27 cellular contexts compared by ENCODE assay signal in genomic region chr17:19017804-19018599, GRCh38. TPM values are rescaled to one million over a fixed set of nuclear protein-coding genes. Genes with fewer than 3 reads are reported as not detected.
DNase-seq lines count a peak whose midpoint lies in the region; ATAC-seq, FAIRE-seq and TF ChIP-seq lines count a peak whose summit lies in the region.
"Had no signal": no experiment of that assay in that cellular context is flagged by ENCODE, and none has a peak within 500 bp of the region (broad histone marks: within the 10 kb centered on the region; RNA-seq: fewer than 3 reads in every experiment).

No MANE protein-coding gene starts in this region.

- no peaks in the 10 kb centered on the region for H3K9me3 Mint-ChIP-seq in activated naive CD4-positive, alpha-beta T cell treated with anti-CD3 and anti-CD28 coated beads for 36 hours
- H3K9me3 Mint-ChIP-seq: activated CD4-positive, alpha-beta T cell treated with anti-CD3 and anti-CD28 coated beads, Interleukin-2, amount 10 ng/mL, durations not matched to agents 24 days and 14 days; naive B cell had no signal

- H3K9me1 ChIP-seq in K562 (ENCODE audit: control insufficient read depth, insufficient read depth, low read length), result no peaks in the 10 kb centered on the region

- no peak for TF ChIP-seq POLR2A in right lobe of liver (IDR thresholded peaks at IDR 0.05)
- no peak for TF ChIP-seq POLR2A in HepG2 (IDR thresholded peaks at IDR 0.05; ENCODE audit: insufficient read depth in 1 of 2, low read depth in 2 of 2, low read length in 2 of 2)
- no peak for TF ChIP-seq POLR2A in K562 (conservative IDR thresholded peaks at IDR 0.05)

- H3K27ac ChIP-seq in right lobe of liver, result no peak overlapping the region
- no peak overlapping the region for H3K27ac ChIP-seq in HepG2 (ENCODE audit: extremely low read length, insufficient read depth, low read length)
- H3K27ac ChIP-seq in K562 (ENCODE audit: extremely low read depth, low read depth, low read length), result no peak overlapping the region
- H3K27ac ChIP-seq in aorta (ENCODE audit: low read depth in 1 of 2, low read length in 2 of 2), result no peak overlapping the region
- H3K27ac ChIP-seq: colonic mucosa, epithelial cell of prostate had no signal

- POLR2A ChIA-PET in HepG2 (lab: Yijun Ruan, JAX) (interaction anchor here (1.9 kb wide), 1 partner anchor 12 kb away, joined by 11 read pairs; no protein-coding TSS in a partner anchor), K562 (lab: Yijun Ruan, JAX) (interaction anchor here (0.6 to 0.7 kb wide), 2 partner anchors 13 to 54 kb away, joined by 3 to 4 read pairs; partner anchors contain the start of gene FAM83G)

- H3K36me3 Mint-ChIP-seq in activated naive CD4-positive, alpha-beta T cell treated with anti-CD3 and anti-CD28 coated beads for 36 hours (ENCODE audit: low read depth), result peaks cover 3% of the 10 kb centered on the region
- H3K36me3 Mint-ChIP-seq: naive B cell had no signal

- FAIRE-seq in HepG2 (lab: Jason Lieb, UNC) (no peak), K562 (lab: Jason Lieb, UNC) (no peak)
- FAIRE-seq: bronchial epithelial cell, H54 had no signal

- TF ChIP-seq CTCF in right lobe of liver (IDR thresholded peaks at IDR 0.05), result no peak
- no peak for TF ChIP-seq CTCF in HepG2 (CRISPR knock-in tag; IDR thresholded peaks at IDR 0.05)
- TF ChIP-seq CTCF in K562 (IDR thresholded peaks at IDR 0.05 in 2 of 3, conservative IDR thresholded peaks at IDR 0.05 in 1 of 3; ENCODE audit: insufficient read depth in 2 of 3, low read depth in 1 of 3, low read length in 3 of 3), result no peak
- TF ChIP-seq CTCF in mucosa of descending colon (IDR thresholded peaks at IDR 0.05), result no peak

- H4K20me1 ChIP-seq in HepG2 (ENCODE audit: insufficient read depth, low read length) (no peaks in the 10 kb centered on the region), K562 (replicated peaks; ENCODE audit: control insufficient read depth, insufficient read depth, low read length) (no peaks in the 10 kb centered on the region)

- no peak overlapping the region for H3K4me3 ChIP-seq in right lobe of liver
- H3K4me3 ChIP-seq in HepG2 (replicated peaks in 1 of 3; ENCODE audit: insufficient read depth in 1 of 3, low read depth in 2 of 3, low read length in 3 of 3), result no peak overlapping the region; a peak in 1 of 6 replicates
- no peak overlapping the region for H3K4me3 ChIP-seq in K562
- H3K4me3 ChIP-seq in mucosa of descending colon, result no peak overlapping the region
- no peak overlapping the region for H3K4me3 ChIP-seq in aorta (ENCODE audit: low read length in 2 of 2)
- H3K4me3 ChIP-seq: colonic mucosa had no signal

- H3K79me2 ChIP-seq in HepG2 (ENCODE audit: insufficient read depth, low read length) (no peaks in the 10 kb centered on the region), K562 (ENCODE audit: control insufficient read depth, insufficient read depth, low read length) (no peaks in the 10 kb centered on the region)

- H3K27me3 Mint-ChIP-seq in activated naive CD4-positive, alpha-beta T cell treated with anti-CD3 and anti-CD28 coated beads for 36 hours (ENCODE audit: low read depth), result no peaks in the 10 kb centered on the region
- H3K27me3 Mint-ChIP-seq: activated CD4-positive, alpha-beta T cell treated with anti-CD3 and anti-CD28 coated beads, Interleukin-2, amount 10 ng/mL, durations not matched to agents 24 days and 14 days had no signal

- TF ChIP-seq EP300 in HepG2 (IDR thresholded peaks at IDR 0.05; ENCODE audit: low read depth in 2 of 2, low read length in 2 of 2) (no peak), HepG2 (CRISPR knock-in tag; IDR thresholded peaks at IDR 0.05; ENCODE audit: borderline replicate concordance) (no peak), K562 (IDR thresholded peaks at IDR 0.05; ENCODE audit: low read length) (no peak)

- CTCF ChIA-PET in HepG2 (lab: Yijun Ruan, JAX; ENCODE audit: low intra/inter-chr PET ratio, low total read pairs) (no interaction called here), K562 (lab: Yijun Ruan, JAX; ENCODE audit: low intra/inter-chr PET ratio) (no interaction called here)
- CTCF ChIA-PET in activated naive CD4-positive, alpha-beta T cell treated with anti-CD3 and anti-CD28 coated beads for 36 hours (lab: Charles Lee), result interaction anchor here (0.6 to 6.7 kb wide), 2 partner anchors 11 to 58 kb away, joined by 3 to 32 read pairs; no protein-coding TSS in a partner anchor

- peak in 2 of 3 donors; percentile 17 to 49 for DNase-seq in right lobe of liver
- DNase-seq in HepG2 (ENCODE audit: low spot score), result no peak
- no peak for DNase-seq in K562 (ENCODE audit: extremely low read depth in 1 of 4, low spot score in 3 of 4)
- peak; percentile 51 to 61 (median 53) for DNase-seq in mucosa of descending colon
- peak; percentile 24 to 56 for DNase-seq in aorta
- no peak for DNase-seq in HK-2 (ENCODE audit: unreplicated experiment)
- DNase-seq in activated naive CD4-positive, alpha-beta T cell treated with anti-CD3 and anti-CD28 coated beads for 36 hours, result no peak
- DNase-seq: ACHN; activated CD4-positive, alpha-beta T cell treated with anti-CD3 and anti-CD28 coated beads, Interleukin-2, amount 10 ng/mL, durations not matched to agents 24 days and 14 days; activated naive CD4-positive, alpha-beta T cell treated with Interleukin-2 at 50 U/mL for 16 hours; colonic mucosa; COR-L47; DMS53; effector CD8-positive, alpha-beta T cell; naive B cell; NCI-H1694 treated with DMSO at 0.1 percent for 48 hours; NCI-H510A treated with DMSO at 0.1 percent for 48 hours; PC-3; retina; SHP77 treated with DMSO at 0.1 percent for 48 hours; stimulated activated CD4-positive, alpha-beta T cell treated with anti-CD3 and anti-CD28 coated beads, Interleukin-2, amount 100 ng/mL, for 48 hours; substantia nigra had no signal

- ATAC-seq in right lobe of liver (peak in 1 of 4 donors; percentile 8), HepG2 (no peak), K562 (no peak), mucosa of descending colon (peak; percentile 65), aorta (ENCODE audit: low FRiP score) (no peak), GM18868 (IDR thresholded peaks at IDR 0.05; ENCODE audit: unreplicated experiment) (no peak)
- ATAC-seq: PC-3 had no signal

- TF ChIP-seq RAD21 in HepG2 (CRISPR knock-in tag; IDR thresholded peaks at IDR 0.05) (no peak), K562 (CRISPR knock-in tag; conservative IDR thresholded peaks at IDR 0.05 in 1 of 2, IDR thresholded peaks at IDR 0.05 in 1 of 2) (no peak)

- WGBS in right lobe of liver (ENCODE audit: insufficient coverage, low coverage, low lambda C conversion rate, missing lambda C conversion rate), result 100% methylated on average over 1 of the region's 16 CpGs
- 47% methylated on average over 8 of the region's 16 CpGs for WGBS in HepG2 (ENCODE audit: low lambda C conversion rate)
- WGBS in K562 (ENCODE audit: insufficient coverage, low coverage, missing lambda C conversion rate), result 41% methylated on average over 5 of the region's 16 CpGs
- WGBS in aorta, 2 donors, result 92% methylated on average over 16 of the region's 16 CpGs

- peaks cover 10% of the 10 kb centered on the region for H3K4me1 Mint-ChIP-seq in activated naive CD4-positive, alpha-beta T cell treated with anti-CD3 and anti-CD28 coated beads for 36 hours (ENCODE audit: low read depth)
- H3K4me1 Mint-ChIP-seq: activated CD4-positive, alpha-beta T cell treated with anti-CD3 and anti-CD28 coated beads, Interleukin-2, amount 10 ng/mL, durations not matched to agents 24 days and 14 days had no signal

- H3K27me3 ChIP-seq in right lobe of liver (no peaks in the 10 kb centered on the region), HepG2 (ENCODE audit: control insufficient read depth in 1 of 2, insufficient read depth in 2 of 2, low read length in 2 of 2) (peaks cover 6 to 32% of the 10 kb centered on the region in 2 experiments; a peak in 3 of 5 replicates), K562 (ENCODE audit: control insufficient read depth in 2 of 2, insufficient read depth in 2 of 2, low read length in 2 of 2) (no peaks in the 10 kb centered on the region), aorta (ENCODE audit: control insufficient read depth in 1 of 2, insufficient read depth in 2 of 2, low read length in 1 of 2) (no peaks in the 10 kb centered on the region)
- H3K27me3 ChIP-seq: colonic mucosa had no signal

- no peak overlapping the region for H3K27ac Mint-ChIP-seq in activated naive CD4-positive, alpha-beta T cell treated with anti-CD3 and anti-CD28 coated beads for 36 hours
- H3K27ac Mint-ChIP-seq: activated CD4-positive, alpha-beta T cell treated with anti-CD3 and anti-CD28 coated beads, Interleukin-2, amount 10 ng/mL, durations not matched to agents 24 days and 14 days had no signal

- H3K36me3 ChIP-seq in right lobe of liver (no peaks in the 10 kb centered on the region), HepG2 (replicated peaks in 1 of 2; ENCODE audit: control insufficient read depth in 1 of 2, insufficient read depth in 2 of 2, low read length in 2 of 2) (no peaks in the 10 kb centered on the region), K562 (ENCODE audit: control insufficient read depth, insufficient read depth, low read length) (no peaks in the 10 kb centered on the region), mucosa of descending colon (ENCODE audit: low read depth) (no peaks in the 10 kb centered on the region), aorta (ENCODE audit: control insufficient read depth in 1 of 2, insufficient read depth in 2 of 2, low read length in 1 of 2) (no peaks in the 10 kb centered on the region)
- H3K36me3 ChIP-seq: colonic mucosa had no signal

- H3K4me1 ChIP-seq in right lobe of liver, result no peaks in the 10 kb centered on the region
- peaks cover 65% of the 10 kb centered on the region for H3K4me1 ChIP-seq in HepG2 (ENCODE audit: insufficient read depth, low read length)
- H3K4me1 ChIP-seq in K562 (replicated peaks in 1 of 2; ENCODE audit: control insufficient read depth in 2 of 2, insufficient read depth in 2 of 2, low read length in 2 of 2), result peaks cover 9 to 41% of the 10 kb centered on the region in 2 experiments; a peak in 4 of 5 replicates
- no peaks in the 10 kb centered on the region for H3K4me1 ChIP-seq in mucosa of descending colon (ENCODE audit: low read depth)
- no peaks in the 10 kb centered on the region for H3K4me1 ChIP-seq in aorta (ENCODE audit: control insufficient read depth in 1 of 2, insufficient read depth in 2 of 2, low read length in 2 of 2)

- in situ Hi-C loops in HepG2 (cut with HindIII; ENCODE audit: extremely low pct_ligation_motif_present, low pct_unique_long_range_greater_than_20kb) (no loop called here), K562 (cut with MboI) (loop anchor here (5.0 kb wide), 1 partner anchor 41 kb away; no protein-coding TSS in a partner anchor)

- H3K4me2 ChIP-seq in HepG2 (ENCODE audit: low read depth, low read length), result no peak overlapping the region
- H3K4me2 ChIP-seq in K562 (ENCODE audit: insufficient read depth, low read length), result no peak overlapping the region

- no peak overlapping the region for H3K4me3 Mint-ChIP-seq in activated naive CD4-positive, alpha-beta T cell treated with anti-CD3 and anti-CD28 coated beads for 36 hours
- H3K4me3 Mint-ChIP-seq: activated CD4-positive, alpha-beta T cell treated with anti-CD3 and anti-CD28 coated beads, Interleukin-2, amount 10 ng/mL, durations not matched to agents 24 days and 14 days had no signal

- intact Hi-C loops in right lobe of liver (cut with DNase I) (no loop called here), HepG2 (cut with micrococcal nuclease; ENCODE audit: unreplicated experiment) (no loop called here), K562 (cut with micrococcal nuclease) (no loop called here), mucosa of descending colon (cut with DNase I, micrococcal nuclease) (no loop called here), aorta (cut with DNase I) (no loop called here)
- intact Hi-C loops in activated naive CD4-positive, alpha-beta T cell treated with anti-CD3 and anti-CD28 coated beads for 36 hours (cut with micrococcal nuclease), result no loop called here

- H3K9ac ChIP-seq in HepG2 (ENCODE audit: insufficient read depth, low read depth, low read length) (no peak overlapping the region), K562 (ENCODE audit: insufficient read depth in 1 of 2, low read depth in 2 of 2, low read length in 2 of 2) (no peak overlapping the region; a peak in 1 of 4 replicates)

- no TSS peak for BruUV-seq in HepG2 (replicated peaks; lab: Mats Ljungman, UMichigan)
- BruUV-seq in K562 (replicated peaks; lab: Mats Ljungman, UMichigan), result no TSS peak

- H2AFZ ChIP-seq in HepG2 (ENCODE audit: low read length) (no peak overlapping the region), K562 (ENCODE audit: low read depth, low read length) (no peak overlapping the region)

- no peaks in the 10 kb centered on the region for H3K9me3 ChIP-seq in right lobe of liver
- H3K9me3 ChIP-seq in HepG2 (ENCODE audit: low read length), result no peaks in the 10 kb centered on the region
- H3K9me3 ChIP-seq in K562 (replicated peaks; ENCODE audit: control insufficient read depth, insufficient read depth, low read depth, low read length), result no peaks in the 10 kb centered on the region
- H3K9me3 ChIP-seq in mucosa of descending colon, result no peaks in the 10 kb centered on the region
- H3K9me3 ChIP-seq in aorta (ENCODE audit: control insufficient read depth, low read length), result no peaks in the 10 kb centered on the region
- H3K9me3 ChIP-seq: colonic mucosa had no signal

RNA-seq across cellular contexts. Expression of gene FAM83G, which starts 13.4 kb away (rescaled TPM):
- total RNA-seq in right lobe of liver (10 to 100 TPM; 10.1 to 41.7 (median 21.5) TPM), HepG2 (2016; rRNA removed; fragmentation: Illumina TruSeq; extraction: Trizol) (14.0 and 18.6 TPM in 2 replicates), K562 (2014; rRNA removed) (7.6 and 12.9 TPM in 2 replicates), K562 (2014; rRNA removed; fragmentation: Illumina TruSeq; extraction: Trizol) (1.9 and 2.3 TPM in 2 replicates), K562 (2015; rRNA removed; fragmentation: Illumina TruSeq; extraction: Trizol) (4.2 and 5.6 TPM in 2 replicates), K562 (2021) (9.1 and 10.3 TPM in 2 replicates), mucosa of descending colon (10 to 100 TPM; 18.9 to 40.4 (median 29.1) TPM), aorta (10 to 100 TPM in 1 of 2 donors, 1 to 10 TPM in 1; 7.1 to 12.9 TPM)
- 3.1 and 3.2 TPM in 2 replicates for total RNA-seq in HepG2 (2016; cell fraction: cytosol; rRNA removed; fragmentation: Illumina TruSeq; extraction: Trizol; ENCODE audit: low read depth)
- 11.3 and 19.1 TPM in 2 replicates for total RNA-seq in HepG2 (2016; cell fraction: insoluble cytoplasmic fraction; rRNA removed; fragmentation: Illumina TruSeq; extraction: Trizol)
- 8.0 and 8.1 TPM in 2 replicates for total RNA-seq in HepG2 (2016; cell fraction: membrane; rRNA removed; fragmentation: Illumina TruSeq; extraction: Trizol)
- 19.9 and 21.9 TPM in 2 replicates for total RNA-seq in HepG2 (2016; cell fraction: nucleus; rRNA removed; fragmentation: Illumina TruSeq; extraction: Trizol)
- polyA plus RNA-seq in HepG2 (2011; rRNA removed) (13.7 and 21.2 TPM in 2 replicates), K562 (2011; rRNA removed) (3.4 and 4.2 TPM in 2 replicates), K562 (2014; fragmentation: Illumina TruSeq; extraction: Trizol) (4.8 and 6.5 TPM in 2 replicates), K562 (2014; fragmentation: Nextera tagmentation; extraction: Ambion mirVana) (under 1 TPM in 1 of 2 experiments, not detected in 1; 0.04 TPM), K562 (2014; rRNA removed) (5.5 and 5.7 TPM in 2 replicates), aorta (1 to 10 TPM; 2.5 to 3.4 TPM)
- 9.8 and 12.5 TPM in 2 replicates for polyA plus RNA-seq in HepG2 (2011; cell fraction: cytosol; rRNA removed)
- polyA plus RNA-seq in HepG2 (2011; cell fraction: nucleus; rRNA removed), result 62.7 and 63.6 TPM in 2 replicates
- 9.6 and 14.4 TPM in 2 replicates for polyA plus RNA-seq in HepG2 (2012)
- polyA plus RNA-seq in HepG2 (2016; cell fraction: cytosol; fragmentation: Illumina TruSeq; extraction: Trizol; ENCODE audit: low read depth), result 1.4 and 1.5 TPM in 2 replicates
- 10.4 and 12.3 TPM in 2 replicates for polyA plus RNA-seq in HepG2 (2016; cell fraction: insoluble cytoplasmic fraction; fragmentation: Illumina TruSeq; extraction: Trizol; ENCODE audit: low read depth)
- 4.1 and 4.4 TPM in 2 replicates for polyA plus RNA-seq in HepG2 (2016; cell fraction: membrane; fragmentation: Illumina TruSeq; extraction: Trizol; ENCODE audit: low read depth)
- polyA plus RNA-seq in HepG2 (2016; cell fraction: nucleus; fragmentation: Illumina TruSeq; extraction: Trizol; ENCODE audit: insufficient read depth, low read depth), result 43.0 and 45.0 TPM in 2 replicates
- polyA minus RNA-seq in HepG2 (2011; rRNA and poly(A)+ RNA removed; ENCODE audit: low replicate concordance), result 18.2 and 34.3 TPM in 2 replicates
- 14.7 and 14.9 TPM in 2 replicates for polyA minus RNA-seq in HepG2 (2011; cell fraction: cytosol; rRNA and poly(A)+ RNA removed)
- 24.2 and 25.2 TPM in 2 replicates for polyA minus RNA-seq in HepG2 (2011; cell fraction: nucleus; rRNA and poly(A)+ RNA removed)
- total RNA-seq in K562 (2011; cell fraction: chromatin; rRNA removed; ENCODE audit: low replicate concordance), result 8.8 and 26.9 TPM in 2 replicates
- total RNA-seq in K562 (2011; cell fraction: nucleolus; rRNA removed), result 22.8 and 25.7 TPM in 2 replicates
- 11.5 and 13.5 TPM in 2 replicates for total RNA-seq in K562 (2011; cell fraction: nucleoplasm; rRNA removed)
- polyA plus RNA-seq in K562 (2011; cell fraction: cytosol; rRNA removed), result 3.5 and 6.6 TPM in 2 replicates
- polyA plus RNA-seq in K562 (2011; cell fraction: nucleus; rRNA removed), result 9.7 and 20.5 TPM in 2 replicates
- 4.2 and 5.3 TPM in 2 replicates for polyA plus RNA-seq in K562 (2012)
- polyA minus RNA-seq in K562 (2011; rRNA and poly(A)+ RNA removed), result 3.2 and 4.8 TPM in 2 replicates
- polyA minus RNA-seq in K562 (2011; cell fraction: cytosol; rRNA and poly(A)+ RNA removed), result 5.2 and 5.4 TPM in 2 replicates
- polyA minus RNA-seq in K562 (2011; cell fraction: nucleus; rRNA and poly(A)+ RNA removed), result 7.1 and 7.9 TPM in 2 replicates
- total RNA-seq in activated naive CD4-positive, alpha-beta T cell treated with anti-CD3 and anti-CD28 coated beads for 36 hours, result 10 to 100 TPM; 10.6 TPM

RNA-seq across cellular contexts. Expression of gene GRAP, which starts 28.8 kb away (rescaled TPM):
- total RNA-seq in right lobe of liver (1 to 10 TPM; 2.6 to 6.1 (median 4.2) TPM), HepG2 (2016; rRNA removed; fragmentation: Illumina TruSeq; extraction: Trizol) (0.77 and 0.90 TPM in 2 replicates), K562 (2014; rRNA removed) (not detected in 2 replicates), K562 (2014; rRNA removed; fragmentation: Illumina TruSeq; extraction: Trizol) (not detected in 2 replicates), K562 (2015; rRNA removed; fragmentation: Illumina TruSeq; extraction: Trizol) (0.11 TPM in 1 of 2 replicates, not detected in the other), K562 (2021) (0.07 and 0.27 TPM in 2 replicates), mucosa of descending colon (1 to 10 TPM; 1.2 to 2.5 (median 1.8) TPM), aorta (1 to 10 TPM; 4.0 to 6.3 TPM)
- total RNA-seq in HepG2 (2016; cell fraction: cytosol; rRNA removed; fragmentation: Illumina TruSeq; extraction: Trizol; ENCODE audit: low read depth), result 0.10 and 0.35 TPM in 2 replicates
- 0.76 and 1.1 TPM in 2 replicates for total RNA-seq in HepG2 (2016; cell fraction: insoluble cytoplasmic fraction; rRNA removed; fragmentation: Illumina TruSeq; extraction: Trizol)
- total RNA-seq in HepG2 (2016; cell fraction: membrane; rRNA removed; fragmentation: Illumina TruSeq; extraction: Trizol), result 0.31 and 0.69 TPM in 2 replicates
- 0.31 and 0.60 TPM in 2 replicates for total RNA-seq in HepG2 (2016; cell fraction: nucleus; rRNA removed; fragmentation: Illumina TruSeq; extraction: Trizol)
- polyA plus RNA-seq in HepG2 (2011; rRNA removed) (1.6 and 1.7 TPM in 2 replicates), K562 (2011; rRNA removed) (0.05 and 0.07 TPM in 2 replicates), K562 (2014; fragmentation: Illumina TruSeq; extraction: Trizol) (not detected in 2 replicates), K562 (2014; fragmentation: Nextera tagmentation; extraction: Ambion mirVana) (not detected), K562 (2014; rRNA removed) (0.41 TPM in 1 of 2 replicates, not detected in the other), aorta (1 to 10 TPM in 1 of 2 donors, under 1 TPM in 1; 0.87 to 2.4 TPM)
- polyA plus RNA-seq in HepG2 (2011; cell fraction: cytosol; rRNA removed), result 0.79 and 2.2 TPM in 2 replicates
- polyA plus RNA-seq in HepG2 (2011; cell fraction: nucleus; rRNA removed), result 1.8 and 2.6 TPM in 2 replicates
- polyA plus RNA-seq in HepG2 (2012), result 0.37 and 0.85 TPM in 2 replicates
- polyA plus RNA-seq in HepG2 (2016; cell fraction: cytosol; fragmentation: Illumina TruSeq; extraction: Trizol; ENCODE audit: low read depth), result 0.12 and 0.14 TPM in 2 replicates
- 0.44 and 0.88 TPM in 2 replicates for polyA plus RNA-seq in HepG2 (2016; cell fraction: insoluble cytoplasmic fraction; fragmentation: Illumina TruSeq; extraction: Trizol; ENCODE audit: low read depth)
- polyA plus RNA-seq in HepG2 (2016; cell fraction: membrane; fragmentation: Illumina TruSeq; extraction: Trizol; ENCODE audit: low read depth), result 0.29 and 0.35 TPM in 2 replicates
- polyA plus RNA-seq in HepG2 (2016; cell fraction: nucleus; fragmentation: Illumina TruSeq; extraction: Trizol; ENCODE audit: insufficient read depth, low read depth), result 1.00 and 1.2 TPM in 2 replicates
- polyA minus RNA-seq in HepG2 (2011; rRNA and poly(A)+ RNA removed; ENCODE audit: low replicate concordance), result 0.16 and 2.7 TPM in 2 replicates
- polyA minus RNA-seq in HepG2 (2011; cell fraction: cytosol; rRNA and poly(A)+ RNA removed), result 0.49 and 0.79 TPM in 2 replicates
- polyA minus RNA-seq in HepG2 (2011; cell fraction: nucleus; rRNA and poly(A)+ RNA removed), result 0.75 and 0.90 TPM in 2 replicates
- total RNA-seq in K562 (2011; cell fraction: chromatin; rRNA removed; ENCODE audit: low replicate concordance), result not detected in 2 replicates
- total RNA-seq in K562 (2011; cell fraction: nucleolus; rRNA removed), result 0.17 and 0.79 TPM in 2 replicates
- not detected in 2 replicates for total RNA-seq in K562 (2011; cell fraction: nucleoplasm; rRNA removed)
- 0.04 and 0.07 TPM in 2 replicates for polyA plus RNA-seq in K562 (2011; cell fraction: cytosol; rRNA removed)
- 0.37 TPM in 1 of 2 replicates, not detected in the other for polyA plus RNA-seq in K562 (2011; cell fraction: nucleus; rRNA removed)
- 0.29 TPM in 1 of 2 replicates, not detected in the other for polyA plus RNA-seq in K562 (2012)
- not detected in 2 replicates for polyA minus RNA-seq in K562 (2011; rRNA and poly(A)+ RNA removed)
- not detected in 2 replicates for polyA minus RNA-seq in K562 (2011; cell fraction: cytosol; rRNA and poly(A)+ RNA removed)
- 0.27 TPM in 1 of 2 replicates, not detected in the other for polyA minus RNA-seq in K562 (2011; cell fraction: nucleus; rRNA and poly(A)+ RNA removed)
- 1 to 10 TPM; 8.1 to 9.1 TPM for total RNA-seq in activated naive CD4-positive, alpha-beta T cell treated with anti-CD3 and anti-CD28 coated beads for 36 hours
- total RNA-seq: bronchial epithelial cell, osteocyte, PC-3 had no signal

Comparison
In these comparisons a context has a peak if more than half of its experiments do, and no peak if none do; other contexts are left out.
1. DNase-seq: peak in right lobe of liver (2 of 3), mucosa of descending colon (3 of 3) and aorta (2 of 2); none in HepG2 (single experiment), K562 (0 of 4), HK-2 (single experiment) and activated naive CD4-positive, alpha-beta T cell treated with anti-CD3 and anti-CD28 coated beads for 36 hours (single experiment).